16 cellular contexts compared by ENCODE assay signal in genomic region chr12:22541496-22541895, GRCh38. TPM values are rescaled to one million over a fixed set of nuclear protein-coding genes. Genes with fewer than 3 reads are reported as not detected.
A peak's percentile ranks its signal among the peaks of the same experiment; 100 is the strongest.
DNase-seq lines count a peak whose midpoint lies in the region; ATAC-seq and TF ChIP-seq lines count a peak whose summit lies in the region.
"Had no signal": no experiment of that assay in that cellular context is flagged by ENCODE, and none has a peak within 500 bp of the region (broad histone marks: within the 10 kb centered on the region; RNA-seq: fewer than 3 reads in every experiment).

No MANE protein-coding gene starts in this region.

- peaks cover 31% of the 10 kb centered on the region for H3K36me3 Mint-ChIP-seq in dendritic cell treated with granulocyte-macrophage colony-stimulating factor and Interleukin-4, amounts not matched to agents 40 ng/mL and 50 ng/mL, for 4 days (ENCODE audit: low read depth)
- H3K36me3 Mint-ChIP-seq in type B pancreatic cell: peaks cover 42% of the 10 kb centered on the region

- TF ChIP-seq CTCF in type B pancreatic cell (conservative IDR thresholded peaks at IDR 0.05): no peak

- no peaks in the 10 kb centered on the region for H3K27me3 Mint-ChIP-seq in dendritic cell treated with granulocyte-macrophage colony-stimulating factor and Interleukin-4, amounts not matched to agents 40 ng/mL and 50 ng/mL, for 4 days
- peaks cover 4% of the 10 kb centered on the region for H3K27me3 Mint-ChIP-seq in type B pancreatic cell
- H3K27me3 Mint-ChIP-seq: central memory CD8-positive, alpha-beta T cell had no signal

- peak; percentile 6 for DNase-seq in stimulated activated CD4-positive, alpha-beta T cell treated with anti-CD3 and anti-CD28 coated beads, Interleukin-1b, Interleukin-23, amount 100 ng/mL, for 48 hours
- DNase-seq in stimulated activated CD4-positive, alpha-beta T cell treated with anti-CD3 and anti-CD28 coated beads, Interleukin-12 subunit alpha, Interleukin-12 subunit beta, amount 100 ng/mL, for 4 hours: no peak
- DNase-seq in MV-4-11 (lab: John Stamatoyannopoulos, UW) (peak; percentile 24), type B pancreatic cell (ENCODE audit: extremely low spot score, unreplicated experiment) (no peak), C1 segment of cervical spinal cord (lab: John Stamatoyannopoulos, UW) (no peak)
- DNase-seq: activated CD4-positive, CD25-positive, alpha-beta regulatory T cell treated with anti-CD3 and anti-CD28 coated beads, Interleukin-2, amount 50 U/mL, for 72 hours; effector memory CD4-positive, alpha-beta T cell; lower lobe of right lung; NCI-H1694 treated with DMSO at 0.1 percent for 48 hours; NCI-H446; psoas muscle; trophoblast cell had no signal

- ATAC-seq in HG03045 (IDR thresholded peaks at IDR 0.05; ENCODE audit: unreplicated experiment): no peak
- ATAC-seq: lower lobe of right lung, psoas muscle, Right ventricle myocardium inferior had no signal

- H3K4me3 Mint-ChIP-seq in dendritic cell treated with granulocyte-macrophage colony-stimulating factor and Interleukin-4, amounts not matched to agents 40 ng/mL and 50 ng/mL, for 4 days: no peak overlapping the region
- peak overlapping the region; percentile 13 for H3K4me3 Mint-ChIP-seq in type B pancreatic cell
- H3K4me3 Mint-ChIP-seq: central memory CD8-positive, alpha-beta T cell had no signal

- intact Hi-C loops in dendritic cell treated with granulocyte-macrophage colony-stimulating factor and Interleukin-4, amounts not matched to agents 40 ng/mL and 50 ng/mL, for 4 days (cut with micrococcal nuclease): no loop called here

- peaks cover 11% of the 10 kb centered on the region for H3K9me3 Mint-ChIP-seq in dendritic cell treated with granulocyte-macrophage colony-stimulating factor and Interleukin-4, amounts not matched to agents 40 ng/mL and 50 ng/mL, for 4 days
- peaks cover 4% of the 10 kb centered on the region for H3K9me3 Mint-ChIP-seq in type B pancreatic cell
- H3K9me3 Mint-ChIP-seq: central memory CD8-positive, alpha-beta T cell had no signal

- H3K4me1 Mint-ChIP-seq in dendritic cell treated with granulocyte-macrophage colony-stimulating factor and Interleukin-4, amounts not matched to agents 40 ng/mL and 50 ng/mL, for 4 days (ENCODE audit: low read depth): peaks cover 61% of the 10 kb centered on the region
- peaks cover 10% of the 10 kb centered on the region for H3K4me1 Mint-ChIP-seq in type B pancreatic cell (ENCODE audit: unreplicated experiment)

- H3K27ac Mint-ChIP-seq in dendritic cell treated with granulocyte-macrophage colony-stimulating factor and Interleukin-4, amounts not matched to agents 40 ng/mL and 50 ng/mL, for 4 days: peak overlapping the region; percentile 47
- peak overlapping the region; percentile 5 for H3K27ac Mint-ChIP-seq in type B pancreatic cell

RNA-seq across cellular contexts. Expression of gene C2CD5, which starts 2.8 kb away (rescaled TPM):
- total RNA-seq in type B pancreatic cell (ENCODE audit: low replicate concordance): 49.5 and 64.8 TPM in 2 replicates

Comparison
In these comparisons a context has a peak if more than half of its experiments do, and no peak if none do; other contexts are left out.
1. DNase-seq: peak in stimulated activated CD4-positive, alpha-beta T cell treated with anti-CD3 and anti-CD28 coated beads, Interleukin-1b, Interleukin-23, amount 100 ng/mL, for 48 hours (single experiment) and MV-4-11 (single experiment); none in stimulated activated CD4-positive, alpha-beta T cell treated with anti-CD3 and anti-CD28 coated beads, Interleukin-12 subunit alpha, Interleukin-12 subunit beta, amount 100 ng/mL, for 4 hours (single experiment), type B pancreatic cell (single experiment) and C1 segment of cervical spinal cord (0 of 14).